1 cellular context compared by ENCODE assay signal in genomic region chr15:73858062-73858461, GRCh38.
TF ChIP-seq lines count a peak whose summit lies in the region.

No MANE protein-coding gene starts in this region.

TF ChIP-seq in K562, 482 proteins besides CTCF, POLR2A, EP300 and RAD21 (continued from another document and continues in another):
- no peak for TF ChIP-seq ZBTB40 (IDR thresholded peaks at IDR 0.05)
- TF ChIP-seq ZBTB40 (CRISPR knock-in tag; IDR thresholded peaks at IDR 0.05): no peak
- no peak for TF ChIP-seq DMBX1 (CRISPR knock-in tag; IDR thresholded peaks at IDR 0.05; ENCODE audit: borderline replicate concordance)
- TF ChIP-seq CSDE1 (IDR thresholded peaks at IDR 0.05): no peak
- TF ChIP-seq ATF1 (CRISPR knock-in tag; IDR thresholded peaks at IDR 0.05): no peak
- peak; percentile 36; the same call in 1 of the 2 replicates for TF ChIP-seq ATF1 (tag; IDR thresholded peaks at IDR 0.05)
- no peak for TF ChIP-seq MLX (CRISPR knock-in tag; conservative IDR thresholded peaks at IDR 0.05)
- no peak for TF ChIP-seq E2F6 (IDR thresholded peaks at IDR 0.05; ENCODE audit: borderline replicate concordance in 1 of 2, extremely low read depth in 1 of 2, insufficient read depth in 1 of 2, insufficient read length in 1 of 2, low read depth in 1 of 2, low read length in 1 of 2, poor library complexity in 1 of 2, severe bottlenecking in 1 of 2)
- TF ChIP-seq NFIC (IDR thresholded peaks at IDR 0.05): no peak
- TF ChIP-seq PML (IDR thresholded peaks at IDR 0.05; ENCODE audit: low read length): no peak
- peak; percentile 90 for TF ChIP-seq USF2 (CRISPR knock-in tag; IDR thresholded peaks at IDR 0.05)
- TF ChIP-seq MITF (IDR thresholded peaks at IDR 0.05): no peak
- TF ChIP-seq TAL1 (IDR thresholded peaks at IDR 0.05): no peak
- TF ChIP-seq ZNF431 (CRISPR knock-in tag; IDR thresholded peaks at IDR 0.05): no peak
- TF ChIP-seq KAT8 (IDR thresholded peaks at IDR 0.05; ENCODE audit: low read depth): no peak
- TF ChIP-seq E4F1 (CRISPR knock-in tag; IDR thresholded peaks at IDR 0.05; ENCODE audit: borderline replicate concordance): no peak
- TF ChIP-seq MEIS2 (IDR thresholded peaks at IDR 0.05; ENCODE audit: partially characterized antibody): no peak
- TF ChIP-seq RAD51 (IDR thresholded peaks at IDR 0.05; ENCODE audit: borderline replicate concordance, low read depth): peak; percentile 77
- TF ChIP-seq ZSCAN29 (IDR thresholded peaks at IDR 0.05): no peak
- TF ChIP-seq KDM1A (IDR thresholded peaks at IDR 0.05): no peak
- no peak for TF ChIP-seq HNRNPH1 (optimal IDR thresholded peaks at IDR 0.05; ENCODE audit: low read depth, low read length)
- no peak for TF ChIP-seq TAF15 (IDR thresholded peaks at IDR 0.05; ENCODE audit: low read depth, low read length)
- no peak for TF ChIP-seq FOSL1 (tag; conservative IDR thresholded peaks at IDR 0.05)
- no peak for TF ChIP-seq KLF6 (CRISPR knock-in tag; IDR thresholded peaks at IDR 0.05; ENCODE audit: borderline replicate concordance)
- TF ChIP-seq TFAP4 (CRISPR knock-in tag; IDR thresholded peaks at IDR 0.05; ENCODE audit: borderline replicate concordance): no peak
- no peak for TF ChIP-seq SRSF9 (IDR thresholded peaks at IDR 0.05; ENCODE audit: borderline replicate concordance, low read depth, low read length)
- TF ChIP-seq ZNF175 (CRISPR knock-in tag; IDR thresholded peaks at IDR 0.05; ENCODE audit: low read depth): no peak
- TF ChIP-seq PHF21A (IDR thresholded peaks at IDR 0.05; ENCODE audit: borderline replicate concordance, low read depth): no peak
- peak; percentile 62 for TF ChIP-seq ATF3 (IDR thresholded peaks at IDR 0.05)
- TF ChIP-seq ATF3 (CRISPR knock-in tag; conservative IDR thresholded peaks at IDR 0.05): no peak
- no peak for TF ChIP-seq PRMT5 (CRISPR knock-in tag; IDR thresholded peaks at IDR 0.05)
- no peak for TF ChIP-seq HDGF (IDR thresholded peaks at IDR 0.05)
- no peak for TF ChIP-seq NR2C2 (CRISPR knock-in tag; IDR thresholded peaks at IDR 0.05)
- peak; percentile 51; the same call in 1 of the 2 replicates for TF ChIP-seq NR2C2 (tag; IDR thresholded peaks at IDR 0.05)
- TF ChIP-seq ZNF174 (CRISPR knock-in tag; IDR thresholded peaks at IDR 0.05): no peak
- TF ChIP-seq ZNF561 (CRISPR knock-in tag; conservative IDR thresholded peaks at IDR 0.05): no peak
- TF ChIP-seq SIN3A (IDR thresholded peaks at IDR 0.05; ENCODE audit: borderline replicate concordance in 2 of 2, control insufficient read depth in 1 of 2, low read depth in 2 of 2, low read length in 2 of 2): no peak
- TF ChIP-seq SRSF1 (IDR thresholded peaks at IDR 0.05; ENCODE audit: low read depth, low read length): no peak
- no peak for TF ChIP-seq KLF10 (CRISPR knock-in tag; IDR thresholded peaks at IDR 0.05)
- TF ChIP-seq ZNF445 (CRISPR knock-in tag; IDR thresholded peaks at IDR 0.05; ENCODE audit: low read depth): no peak
- no peak for TF ChIP-seq PTRF (tag; IDR thresholded peaks at IDR 0.05)
- TF ChIP-seq SRF (CRISPR knock-in tag; IDR thresholded peaks at IDR 0.05): no peak
- no peak for TF ChIP-seq BCLAF1 (IDR thresholded peaks at IDR 0.05; ENCODE audit: borderline replicate concordance in 1 of 2, control insufficient read depth in 1 of 2, low read depth in 2 of 2, low read length in 1 of 2)
